ENCODE assay signal across 19 cellular contexts in genomic region chr4:147928400-147928799, GRCh38.
DNase-seq lines count a peak whose midpoint lies in the region; ATAC-seq and TF ChIP-seq lines count a peak whose summit lies in the region.
"Had no signal": no experiment of that assay in that cellular context is flagged by ENCODE, and none has a peak within 500 bp of the region (broad histone marks: within the 10 kb centered on the region; RNA-seq: fewer than 3 reads in every experiment).

No MANE protein-coding gene starts in this region.

- H3K4me1 Mint-ChIP-seq in HFFc6 (ENCODE audit: low read depth): peaks cover 18% of the 10 kb centered on the region

- peaks cover 0 to 13% of the 10 kb centered on the region in 2 donors for H3K4me1 ChIP-seq in muscle layer of duodenum (ENCODE audit: control insufficient read depth in 1 of 2, insufficient read depth in 2 of 2, low read length in 2 of 2)
- H3K4me1 ChIP-seq: BE2C, suprapubic skin had no signal

- peak overlapping the region; percentile 37 for H3K27ac ChIP-seq in muscle layer of duodenum (ENCODE audit: low read length)
- H3K27ac ChIP-seq: neutrophil, suprapubic skin had no signal

- no peaks in the 10 kb centered on the region for H3K9me3 Mint-ChIP-seq in HFFc6
- H3K9me3 Mint-ChIP-seq: activated CD4-positive, alpha-beta memory T cell treated with anti-CD3 and anti-CD28 coated beads for 36 hours; effector memory CD8-positive, alpha-beta T cell; immature natural killer cell had no signal

- peak overlapping the region; percentile 77 for H3K27ac Mint-ChIP-seq in HFFc6
- H3K27ac Mint-ChIP-seq: activated CD4-positive, alpha-beta memory T cell treated with anti-CD3 and anti-CD28 coated beads for 36 hours; activated naive CD8-positive, alpha-beta T cell; effector memory CD8-positive, alpha-beta T cell had no signal

- no peaks in the 10 kb centered on the region for H3K27me3 ChIP-seq in muscle layer of duodenum (ENCODE audit: low read depth, low read length)
- H3K27me3 ChIP-seq: BE2C, neutrophil, suprapubic skin had no signal

- peaks cover 19% of the 10 kb centered on the region for H3K36me3 Mint-ChIP-seq in HFFc6 (ENCODE audit: low read depth)

- peaks cover 0 to 4% of the 10 kb centered on the region in 2 donors for H3K36me3 ChIP-seq in muscle layer of duodenum (ENCODE audit: control insufficient read depth in 1 of 2, insufficient read depth in 2 of 2, low read length in 2 of 2)
- H3K36me3 ChIP-seq: neutrophil had no signal

- DNase-seq in AG08396 (ENCODE audit: low spot score): peak; percentile 7
- DNase-seq in HFFc6: peak; percentile 51
- peak; percentile 51 for DNase-seq in dermis blood vessel endothelial cell
- DNase-seq in NCI-H128 (lab: John Stamatoyannopoulos, UW; ENCODE audit: unreplicated experiment): no peak
- no peak for DNase-seq in RPMI8226
- no peak for DNase-seq in iPS-NIHi11 (ENCODE audit: low spot score)
- DNase-seq: activated CD4-positive, alpha-beta memory T cell treated with anti-CD3 and anti-CD28 coated beads for 36 hours; activated T-cell treated with anti-CD3 and anti-CD28 coated beads, Interleukin-2, amount 50 U/mL, for 48 hours; BE2C; effector memory CD8-positive, alpha-beta T cell; immature natural killer cell; NCI-H2029 treated with DMSO at 0.1 percent for 48 hours; NCI-H510A had no signal

- H3K9me3 ChIP-seq in muscle layer of duodenum (ENCODE audit: control insufficient read depth in 1 of 2, low read length in 2 of 2): no peaks in the 10 kb centered on the region
- H3K9me3 ChIP-seq: BE2C, neutrophil, suprapubic skin had no signal

- ATAC-seq in GM18517 (IDR thresholded peaks at IDR 0.05; ENCODE audit: unreplicated experiment): no peak
- ATAC-seq: effector memory CD8-positive, alpha-beta T cell; SK-N-SH treated with all-trans-retinoic acid at 6 μM for 48 hours had no signal

- no peak for TF ChIP-seq CTCF in HFFc6 (IDR thresholded peaks at IDR 0.05)

- H3K4me3 ChIP-seq in muscle layer of duodenum (ENCODE audit: low read depth in 1 of 2, low read length in 2 of 2): no peak overlapping the region
- H3K4me3 ChIP-seq: suprapubic skin had no signal

- no peaks in the 10 kb centered on the region; the same call in 1 of the 2 replicates for H3K27me3 Mint-ChIP-seq in HFFc6 (ENCODE audit: insufficient read depth)
- H3K27me3 Mint-ChIP-seq: activated CD4-positive, alpha-beta memory T cell treated with anti-CD3 and anti-CD28 coated beads for 36 hours; activated naive CD8-positive, alpha-beta T cell; effector memory CD8-positive, alpha-beta T cell had no signal

- H3K4me3 Mint-ChIP-seq in HFFc6: peak overlapping the region; percentile 38
- H3K4me3 Mint-ChIP-seq: activated CD4-positive, alpha-beta memory T cell treated with anti-CD3 and anti-CD28 coated beads for 36 hours; activated naive CD8-positive, alpha-beta T cell; effector memory CD8-positive, alpha-beta T cell; immature natural killer cell had no signal

Comparison
In these comparisons a context has a peak if more than half of its experiments do, and no peak if none do; other contexts are left out.
1. DNase-seq: peak in AG08396 (single experiment), HFFc6 (single experiment) and dermis blood vessel endothelial cell (single experiment); none in NCI-H128 (single experiment), RPMI8226 (single experiment) and iPS-NIHi11 (single experiment).